In the genomic region with DNA sequence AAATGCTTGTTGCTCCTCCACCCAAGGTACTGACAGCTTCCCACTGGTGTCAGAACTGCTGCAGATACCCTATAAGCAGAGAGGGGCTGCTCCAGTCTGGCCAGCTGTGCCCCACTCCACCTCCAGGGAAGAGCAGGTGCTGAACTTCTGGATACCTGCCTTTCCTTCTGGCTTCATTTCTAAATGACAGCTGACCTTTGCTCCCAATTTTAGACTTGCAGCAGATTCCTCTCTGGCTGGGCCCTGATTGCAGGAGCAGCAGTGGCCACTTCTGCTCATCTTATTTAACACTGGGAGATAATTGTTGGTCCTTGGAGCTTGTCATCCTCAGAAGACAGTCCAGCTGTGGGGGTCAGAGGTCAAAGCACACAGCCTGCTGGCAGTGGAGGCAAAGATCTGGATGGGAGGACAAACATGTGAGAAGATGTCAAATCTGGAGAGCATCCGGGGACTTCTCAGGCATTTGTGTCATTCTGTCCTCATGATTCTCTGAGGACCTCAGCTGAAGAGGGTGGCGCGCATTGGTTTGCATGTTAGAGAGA, we compare ENCODE assay signal across 19 cellular contexts.
"Had no signal": no experiment of that assay in that cellular context is flagged by ENCODE, and none has a peak within 500 bp of the region (broad histone marks: within the 10 kb centered on the region; RNA-seq: fewer than 3 reads in every experiment).

No MANE protein-coding gene starts in this region.

- H3K27ac Mint-ChIP-seq: activated CD8-positive, alpha-beta memory T cell treated with anti-CD3 and anti-CD28 coated beads, Interleukin-2, amount 10 ng/mL, durations not matched to agents 7 days and 5 days; activated naive CD8-positive, alpha-beta T cell; activated T-cell treated with anti-CD3 and anti-CD28 coated beads, Interleukin-2, amount 50 U/mL, for 24 hours; endodermal cell; stimulated activated effector memory CD8-positive, alpha-beta T cell treated with anti-CD3 and anti-CD28 coated beads, Interleukin-12 subunit alpha, Interleukin-12 subunit beta, amount 100 ng/mL, for 72 hours; T-helper 2 cell treated with Interferon-gamma antibody and Interleukin-4, amounts not matched to agents 5 μg/mL and 100 μg/mL, for 36 hours had no signal

- H3K27ac ChIP-seq: brain microvascular endothelial cell, left lung, neutrophil, transverse colon had no signal

- DNase-seq: activated CD4-positive, alpha-beta T cell treated with anti-CD3 and anti-CD28 coated beads, Interleukin-2, amount 50 U/mL, for 4 hours; activated CD8-positive, alpha-beta memory T cell treated with anti-CD3 and anti-CD28 coated beads, Interleukin-2, amount 10 ng/mL, durations not matched to agents 7 days and 5 days; activated effector memory CD4-positive, alpha-beta T cell treated with anti-CD3 and anti-CD28 coated beads, Interleukin-2, amount 50 U/mL, for 16 hours; activated T-cell treated with anti-CD3 and anti-CD28 coated beads, Interleukin-2, amount 50 U/mL, for 24 hours; amygdala; brain microvascular endothelial cell; cerebellar nuclear complex; dermis blood vessel endothelial cell; endodermal cell; erythroblast; immature natural killer cell; left lung; posterior cingulate gyrus; SW 1271; transverse colon had no signal

- H3K9me3 Mint-ChIP-seq: activated T-cell treated with anti-CD3 and anti-CD28 coated beads, Interleukin-2, amount 50 U/mL, for 24 hours; endodermal cell; immature natural killer cell; stimulated activated effector memory CD8-positive, alpha-beta T cell treated with anti-CD3 and anti-CD28 coated beads, Interleukin-12 subunit alpha, Interleukin-12 subunit beta, amount 100 ng/mL, for 72 hours; T-helper 2 cell treated with Interferon-gamma antibody and Interleukin-4, amounts not matched to agents 5 μg/mL and 100 μg/mL, for 36 hours had no signal

- H3K36me3 Mint-ChIP-seq: activated naive CD8-positive, alpha-beta T cell had no signal

- ATAC-seq: activated CD8-positive, alpha-beta memory T cell treated with anti-CD3 and anti-CD28 coated beads, Interleukin-2, amount 10 ng/mL, durations not matched to agents 7 days and 5 days; left lung; stimulated activated effector memory CD8-positive, alpha-beta T cell treated with anti-CD3 and anti-CD28 coated beads, Interleukin-12 subunit alpha, Interleukin-12 subunit beta, amount 100 ng/mL, for 72 hours had no signal

- H3K36me3 ChIP-seq: brain microvascular endothelial cell, left lung, neutrophil, transverse colon had no signal

- H3K4me3 Mint-ChIP-seq: activated CD8-positive, alpha-beta memory T cell treated with anti-CD3 and anti-CD28 coated beads, Interleukin-2, amount 10 ng/mL, durations not matched to agents 7 days and 5 days; activated naive CD8-positive, alpha-beta T cell; activated T-cell treated with anti-CD3 and anti-CD28 coated beads, Interleukin-2, amount 50 U/mL, for 24 hours; endodermal cell; immature natural killer cell; stimulated activated effector memory CD8-positive, alpha-beta T cell treated with anti-CD3 and anti-CD28 coated beads, Interleukin-12 subunit alpha, Interleukin-12 subunit beta, amount 100 ng/mL, for 72 hours; T-helper 2 cell treated with Interferon-gamma antibody and Interleukin-4, amounts not matched to agents 5 μg/mL and 100 μg/mL, for 36 hours had no signal

- H3K4me3 ChIP-seq: left lung, transverse colon had no signal

- H3K9me3 ChIP-seq: left lung, neutrophil, transverse colon had no signal

- H3K27me3 ChIP-seq: brain microvascular endothelial cell, transverse colon had no signal
